ENCODE assay signal across 8 cellular contexts in genomic region chr11:65471410-65471762, GRCh38. TPM values are rescaled to one million over a fixed set of nuclear protein-coding genes. Genes with fewer than 3 reads are reported as not detected.
DNase-seq lines count a peak whose midpoint lies in the region; ATAC-seq and TF ChIP-seq lines count a peak whose summit lies in the region.

No MANE protein-coding gene starts in this region.

- H3K36me3 Mint-ChIP-seq in activated CD8-positive, alpha-beta T cell treated with anti-CD3 and anti-CD28 coated beads for 36 hours (ENCODE audit: low read depth), result peaks cover 7% of the 10 kb centered on the region

- CTCF ChIA-PET in activated CD8-positive, alpha-beta T cell treated with anti-CD3 and anti-CD28 coated beads for 36 hours (lab: Charles Lee), result interaction anchor here (0.5 to 3.6 kb wide), 14 partner anchors 8 to 116 kb away, joined by 3 to 15 read pairs (median 6); partner anchors contain the start of gene MALAT1

- TF ChIP-seq CTCF in activated CD8-positive, alpha-beta T cell treated with anti-CD3 and anti-CD28 coated beads for 36 hours (IDR thresholded peaks at IDR 0.05), result peak; percentile 37
- peak; percentile 51 for TF ChIP-seq CTCF in fibroblast of pulmonary artery (IDR thresholded peaks at IDR 0.05; ENCODE audit: low read length, missing control alignments)
- TF ChIP-seq CTCF in neutrophil (IDR thresholded peaks at IDR 0.05), result peak; percentile 68

- H3K4me3 ChIP-seq in fibroblast of pulmonary artery (replicated peaks; ENCODE audit: low read depth, low read length) (peak overlapping the region; percentile 34), neutrophil (ENCODE audit: low read depth in 1 of 2, low read length in 1 of 2) (peak overlapping the region; percentile 56 to 64)

- POLR2A ChIA-PET in activated CD8-positive, alpha-beta T cell treated with anti-CD3 and anti-CD28 coated beads for 36 hours (lab: Charles Lee), result interaction anchor here (0.8 to 15.0 kb wide), 13 partner anchors 9 to 90 kb away, joined by 3 to 687 read pairs (median 5); partner anchors contain the start of genes MALAT1 and NEAT1

- intact Hi-C loops in activated CD8-positive, alpha-beta T cell treated with anti-CD3 and anti-CD28 coated beads for 36 hours (cut with micrococcal nuclease), result loop anchor here (5.0 kb wide), 1 partner anchor 36 kb away; no protein-coding TSS in a partner anchor

- no peaks in the 10 kb centered on the region for H3K9me3 Mint-ChIP-seq in activated CD8-positive, alpha-beta T cell treated with anti-CD3 and anti-CD28 coated beads for 36 hours

- peak overlapping the region; percentile 99 for H3K27ac ChIP-seq in neutrophil

- DNase-seq in NCI-H2107 treated with DMSO at 0.1 percent for 48 hours (lab: John Stamatoyannopoulos, UW; ENCODE audit: unreplicated experiment), result peak; percentile 67
- DNase-seq in NCI-H2107 (lab: John Stamatoyannopoulos, UW), result no peak
- DNase-seq in KBM-7, result peak; percentile 79
- no peak for DNase-seq in activated CD8-positive, alpha-beta T cell treated with anti-CD3 and anti-CD28 coated beads for 36 hours
- peak; percentile 85 for DNase-seq in fibroblast of pulmonary artery (ENCODE audit: low read depth)

- H3K4me3 Mint-ChIP-seq in activated CD8-positive, alpha-beta T cell treated with anti-CD3 and anti-CD28 coated beads for 36 hours, result peak overlapping the region; percentile 72

- no peaks in the 10 kb centered on the region for H3K27me3 Mint-ChIP-seq in activated CD8-positive, alpha-beta T cell treated with anti-CD3 and anti-CD28 coated beads for 36 hours

- H3K36me3 ChIP-seq in neutrophil, result no peaks in the 10 kb centered on the region

- peaks cover 37 to 39% of the 10 kb centered on the region in 2 experiments for H3K4me1 ChIP-seq in neutrophil (ENCODE audit: control insufficient read depth in 1 of 2, insufficient read depth in 1 of 2, low read depth in 1 of 2, low read length in 1 of 2)

- H3K4me1 Mint-ChIP-seq in activated CD8-positive, alpha-beta T cell treated with anti-CD3 and anti-CD28 coated beads for 36 hours (ENCODE audit: low read depth), result peaks cover 26% of the 10 kb centered on the region

- H3K9me3 ChIP-seq in neutrophil, result no peaks in the 10 kb centered on the region

- ATAC-seq in activated CD8-positive, alpha-beta T cell treated with anti-CD3 and anti-CD28 coated beads for 36 hours, result no peak
- ATAC-seq in HG03342 (IDR thresholded peaks at IDR 0.05; ENCODE audit: unreplicated experiment) (no peak), HG03469 (IDR thresholded peaks at IDR 0.05; ENCODE audit: unreplicated experiment) (no peak)

- in situ Hi-C loops in KBM-7 (cut with MboI; ENCODE audit: low pct_unique_long_range_greater_than_20kb, low sequenced_read_pairs), result no loop called here

- peak overlapping the region; percentile 99 for H3K27ac Mint-ChIP-seq in activated CD8-positive, alpha-beta T cell treated with anti-CD3 and anti-CD28 coated beads for 36 hours

- no peaks in the 10 kb centered on the region for H3K27me3 ChIP-seq in neutrophil

RNA-seq across cellular contexts. Expression of gene MALAT1, which starts 27.5 kb away (rescaled TPM):
- total RNA-seq in activated CD8-positive, alpha-beta T cell treated with anti-CD3 and anti-CD28 coated beads for 36 hours, result 1,000 to 10,000 TPM; 3,856 to 3,869 TPM

RNA-seq across cellular contexts. Expression of gene NEAT1, which starts 48.8 kb away (rescaled TPM):
- total RNA-seq in activated CD8-positive, alpha-beta T cell treated with anti-CD3 and anti-CD28 coated beads for 36 hours, result 100 to 1,000 TPM; 313 to 358 TPM

RNA-seq across cellular contexts. Expression of gene SCYL1, which starts 53.5 kb away (rescaled TPM):
- total RNA-seq in activated CD8-positive, alpha-beta T cell treated with anti-CD3 and anti-CD28 coated beads for 36 hours, result 10 to 100 TPM; 71.5 to 76.8 TPM

Comparison
In these comparisons a context has a peak if more than half of its experiments do, and no peak if none do; other contexts are left out.
1. DNase-seq: peak in NCI-H2107 treated with DMSO at 0.1 percent for 48 hours (single experiment), KBM-7 (single experiment) and fibroblast of pulmonary artery (single experiment); none in NCI-H2107 (single experiment) and activated CD8-positive, alpha-beta T cell treated with anti-CD3 and anti-CD28 coated beads for 36 hours (single experiment).
2. Peak in every context shown above with its lines, with median percentiles within 50 percentile points of each other: CTCF ChIP-seq.